In genomic region chr10:36344240-36344639, GRCh38 we compare ENCODE assay signal across 28 cellular contexts.
A peak's percentile ranks its signal among the peaks of the same experiment; 100 is the strongest.
DNase-seq lines count a peak whose midpoint lies in the region; FAIRE-seq and TF ChIP-seq lines count a peak whose summit lies in the region.
"Had no signal": no experiment of that assay in that cellular context is flagged by ENCODE, and none has a peak within 500 bp of the region (broad histone marks: within the 10 kb centered on the region; RNA-seq: fewer than 3 reads in every experiment).

No MANE protein-coding gene starts in this region.

- H3K9me3 ChIP-seq in mammary epithelial cell (replicated peaks; ENCODE audit: insufficient read depth, low read length): no peaks in the 10 kb centered on the region
- H3K9me3 ChIP-seq in mesenchymal stem cell (ENCODE audit: control insufficient read depth, low read length): no peaks in the 10 kb centered on the region
- no peaks in the 10 kb centered on the region for H3K9me3 ChIP-seq in A673 (ENCODE audit: low read depth, low read length, poor library complexity, severe bottlenecking)
- H3K9me3 ChIP-seq: stomach, upper lobe of right lung had no signal

- no peaks in the 10 kb centered on the region for H3K4me1 Mint-ChIP-seq in MCF 10A (ENCODE audit: insufficient read depth, unreplicated experiment)
- H3K4me1 Mint-ChIP-seq: activated CD4-positive, alpha-beta T cell treated with anti-CD3 and anti-CD28 coated beads, Interleukin-2, amount 10 ng/mL, durations not matched to agents 24 days and 14 days; activated CD8-positive, alpha-beta memory T cell treated with anti-CD3 and anti-CD28 coated beads, Interleukin-2, amount 10 ng/mL, durations not matched to agents 7 days and 5 days; nephron progenitor cell had no signal

- H2BK12ac ChIP-seq in mesenchymal stem cell (ENCODE audit: low read length in 2 of 2): no peak overlapping the region

- H3K4me3 ChIP-seq in mammary epithelial cell (replicated peaks in 1 of 3; ENCODE audit: insufficient read depth in 1 of 3, low read depth in 2 of 3, low read length in 3 of 3) (no peak overlapping the region), bronchial epithelial cell (ENCODE audit: low read depth, low read length) (no peak overlapping the region), mesenchymal stem cell (ENCODE audit: insufficient read depth in 1 of 2, low read depth in 1 of 2, low read length in 2 of 2) (no peak overlapping the region), A673 (ENCODE audit: low read depth, low read length, poor library complexity, severe bottlenecking) (no peak overlapping the region)
- H3K4me3 ChIP-seq: stomach, upper lobe of right lung had no signal

- H3K23ac ChIP-seq in mesenchymal stem cell (ENCODE audit: low read length in 2 of 2): no peak overlapping the region

- CTCF ChIA-PET in mammary epithelial cell (lab: Charles Lee; ENCODE audit: low non-redundant PET) (no interaction called here), MCF 10A (lab: Yijun Ruan, JAX) (interaction anchor here (0.6 to 0.7 kb wide), 2 partner anchors 22 to 302 kb away, joined by 3 read pairs; no protein-coding TSS in a partner anchor), A673 (lab: Charles Lee) (no interaction called here)

- peak overlapping the region; percentile 3 for H3K27ac ChIP-seq in mammary epithelial cell (ENCODE audit: insufficient read depth, low read depth, low read length)
- no peak overlapping the region for H3K27ac ChIP-seq in mesenchymal stem cell (ENCODE audit: low read length, poor library complexity, severe bottlenecking)
- H3K27ac ChIP-seq in A673 (ENCODE audit: low read depth, low read length, poor library complexity, severe bottlenecking): no peak overlapping the region
- H3K27ac ChIP-seq: 22Rv1, brain microvascular endothelial cell, stomach, upper lobe of right lung had no signal

- H3K9me3 Mint-ChIP-seq in MCF 10A (ENCODE audit: unreplicated experiment): no peaks in the 10 kb centered on the region

- H3K14ac ChIP-seq in mesenchymal stem cell (ENCODE audit: low read length in 2 of 2): no peak overlapping the region

- H4K91ac ChIP-seq in mesenchymal stem cell (ENCODE audit: low read length): no peak overlapping the region

- DNase-seq in mammary epithelial cell (peak; percentile 46), MCF 10A (ENCODE audit: unreplicated experiment) (no peak), bronchial epithelial cell (ENCODE audit: low read depth) (peak; percentile 35), mesenchymal stem cell (peak; percentile 19), dermis blood vessel endothelial cell (no peak), A673 (ENCODE audit: low spot score) (no peak), cerebellum (ENCODE audit: low spot score) (no peak)
- no peak for DNase-seq in effector CD8-positive, alpha-beta T cell (lab: John Stamatoyannopoulos, UW)
- DNase-seq: activated CD4-positive, alpha-beta T cell treated with anti-CD3 and anti-CD28 coated beads, Interleukin-2, amount 10 ng/mL, durations not matched to agents 24 days and 14 days; activated CD8-positive, alpha-beta memory T cell treated with anti-CD3 and anti-CD28 coated beads, Interleukin-2, amount 10 ng/mL, durations not matched to agents 7 days and 5 days; brain microvascular endothelial cell; C1 segment of cervical spinal cord; GDM1; mesendoderm; NCI-H1694 treated with DMSO at 0.1 percent for 48 hours; NCI-H748 treated with DMSO at 0.1 percent for 48 hours; nephron progenitor cell; SHP77 treated with DMSO at 0.1 percent for 48 hours; small intestine; stimulated activated CD4-positive, alpha-beta T cell treated with anti-CD3 and anti-CD28 coated beads, Interleukin-2, amount 100 ng/mL, for 48 hours; stomach; upper lobe of right lung had no signal

- in situ Hi-C loops in mammary epithelial cell (cut with MboI; ENCODE audit: low sequenced_read_pairs in 2 of 2): no loop called here

- intact Hi-C loops in mammary epithelial cell (cut with micrococcal nuclease): no loop called here
- intact Hi-C loops in MCF 10A (cut with micrococcal nuclease): no loop called here
- intact Hi-C loops in A673 (cut with micrococcal nuclease; ENCODE audit: unreplicated experiment): no loop called here

- H4K20me1 ChIP-seq in mammary epithelial cell (ENCODE audit: insufficient read depth, low read length): no peaks in the 10 kb centered on the region

- no peak overlapping the region for H3K4ac ChIP-seq in mesenchymal stem cell (ENCODE audit: low read depth in 1 of 2, low read length in 2 of 2)

- H3K36me3 ChIP-seq in mammary epithelial cell (ENCODE audit: insufficient read depth, low read length): no peaks in the 10 kb centered on the region
- H3K36me3 ChIP-seq in bronchial epithelial cell (ENCODE audit: control insufficient read depth, insufficient read depth, low read length): no peaks in the 10 kb centered on the region
- no peaks in the 10 kb centered on the region for H3K36me3 ChIP-seq in mesenchymal stem cell (ENCODE audit: control insufficient read depth in 1 of 2, insufficient read depth in 2 of 2, low read depth in 1 of 2, low read length in 2 of 2)
- no peaks in the 10 kb centered on the region for H3K36me3 ChIP-seq in A673 (ENCODE audit: insufficient read depth, low read length, poor library complexity, severe bottlenecking)
- H3K36me3 ChIP-seq: brain microvascular endothelial cell, stomach, upper lobe of right lung had no signal

- H3K27me3 Mint-ChIP-seq in MCF 10A (ENCODE audit: insufficient read depth, unreplicated experiment): no peaks in the 10 kb centered on the region
- H3K27me3 Mint-ChIP-seq: activated CD4-positive, alpha-beta T cell treated with anti-CD3 and anti-CD28 coated beads, Interleukin-2, amount 10 ng/mL, durations not matched to agents 24 days and 14 days; activated CD8-positive, alpha-beta memory T cell treated with anti-CD3 and anti-CD28 coated beads, Interleukin-2, amount 10 ng/mL, durations not matched to agents 7 days and 5 days; activated naive CD8-positive, alpha-beta T cell; dendritic cell treated with granulocyte-macrophage colony-stimulating factor and Interleukin-4, amounts not matched to agents 40 ng/mL and 50 ng/mL, for 4 days; progenitor cell of endocrine pancreas had no signal

- H3K79me2 ChIP-seq in mammary epithelial cell (ENCODE audit: insufficient read depth, low read length): no peaks in the 10 kb centered on the region

- dilution Hi-C loops in mammary epithelial cell (cut with HindIII; ENCODE audit: low sequenced_read_pairs): no loop called here

- BruUV-seq in mammary epithelial cell (replicated peaks; lab: Mats Ljungman, UMichigan) (no TSS peak), MCF 10A (replicated peaks; lab: Mats Ljungman, UMichigan) (no TSS peak), A673 (replicated peaks; lab: Mats Ljungman, UMichigan) (no TSS peak)

- H3K9ac ChIP-seq in mammary epithelial cell (ENCODE audit: insufficient read depth, low read length): no peak overlapping the region
- H3K9ac ChIP-seq in mesenchymal stem cell (ENCODE audit: low read length): peak overlapping the region; percentile 54

- POLR2A ChIA-PET in MCF 10A (lab: Yijun Ruan, JAX) (no interaction called here), A673 (lab: Charles Lee; ENCODE audit: low non-redundant PET) (no interaction called here)

- no peak for TF ChIP-seq CTCF in mammary epithelial cell (conservative IDR thresholded peaks at IDR 0.05 in 1 of 2, IDR thresholded peaks at IDR 0.05 in 1 of 2; ENCODE audit: extremely low read depth in 1 of 2, insufficient read depth in 1 of 2, low read depth in 1 of 2, low read length in 2 of 2)
- no peak for TF ChIP-seq CTCF in MCF 10A (IDR thresholded peaks at IDR 0.05; ENCODE audit: unreplicated experiment)
- no peak for TF ChIP-seq CTCF in bronchial epithelial cell (IDR thresholded peaks at IDR 0.05; ENCODE audit: insufficient read depth, low read length, severe bottlenecking)
- no peak for TF ChIP-seq CTCF in A673 (conservative IDR thresholded peaks at IDR 0.05; ENCODE audit: low read depth, low read length)

- H4K8ac ChIP-seq in mesenchymal stem cell (ENCODE audit: low read length): no peak overlapping the region

- no peak overlapping the region for H3K18ac ChIP-seq in mesenchymal stem cell (ENCODE audit: low read depth in 1 of 2, low read length in 2 of 2)

- H2BK120ac ChIP-seq in mesenchymal stem cell (ENCODE audit: low read depth, low read length): no peak overlapping the region

- H2BK15ac ChIP-seq in mesenchymal stem cell (ENCODE audit: low read depth, poor library complexity, severe bottlenecking): no peak overlapping the region

- H2AFZ ChIP-seq in mammary epithelial cell (ENCODE audit: low read depth, low read length) (peak overlapping the region; percentile 66), mesenchymal stem cell (ENCODE audit: low read depth, low read length) (no peak overlapping the region)

- H3K4me3 Mint-ChIP-seq in MCF 10A (ENCODE audit: unreplicated experiment): no peak overlapping the region
- H3K4me3 Mint-ChIP-seq: activated CD4-positive, alpha-beta T cell treated with anti-CD3 and anti-CD28 coated beads, Interleukin-2, amount 10 ng/mL, durations not matched to agents 24 days and 14 days; activated CD8-positive, alpha-beta memory T cell treated with anti-CD3 and anti-CD28 coated beads, Interleukin-2, amount 10 ng/mL, durations not matched to agents 7 days and 5 days; activated naive CD8-positive, alpha-beta T cell; activated T-helper 1 cell treated with anti-CD3 and anti-CD28 coated beads, Interleukin-12 subunit alpha, Interleukin-12 subunit beta, Interleukin-2, Interleukin-4 antibody, amounts not matched to agents 30 ng/mL and 10 ng/mL and 1 ng/mL, durations not matched to agents 14 hours and 24 hours and 36 hours; dendritic cell treated with granulocyte-macrophage colony-stimulating factor and Interleukin-4, amounts not matched to agents 40 ng/mL and 50 ng/mL, for 4 days; nephron progenitor cell had no signal

- H3K4me1 ChIP-seq in mammary epithelial cell (ENCODE audit: insufficient read depth, low read length) (peaks cover 12% of the 10 kb centered on the region), mesenchymal stem cell (ENCODE audit: control insufficient read depth, insufficient read depth, low read depth, low read length) (no peaks in the 10 kb centered on the region), A673 (ENCODE audit: insufficient read depth, low read length, poor library complexity, severe bottlenecking) (no peaks in the 10 kb centered on the region)
- H3K4me1 ChIP-seq: upper lobe of right lung had no signal

- H2AK5ac ChIP-seq in mesenchymal stem cell (ENCODE audit: low read length, severe bottlenecking): no peak overlapping the region

- WGBS in mammary epithelial cell (ENCODE audit: low coverage, missing lambda C conversion rate): 28% methylated on average over 2 of the region's 2 CpGs
- 76% methylated on average over 2 of the region's 2 CpGs for WGBS in mesenchymal stem cell

- no peaks in the 10 kb centered on the region for H3K36me3 Mint-ChIP-seq in MCF 10A (ENCODE audit: insufficient read depth, unreplicated experiment)
- H3K36me3 Mint-ChIP-seq: activated CD8-positive, alpha-beta memory T cell treated with anti-CD3 and anti-CD28 coated beads, Interleukin-2, amount 10 ng/mL, durations not matched to agents 7 days and 5 days; activated naive CD8-positive, alpha-beta T cell had no signal

- H3K79me1 ChIP-seq in mesenchymal stem cell (replicated peaks; ENCODE audit: low read length, poor library complexity, severe bottlenecking): no peaks in the 10 kb centered on the region

- H3K27me3 ChIP-seq in mammary epithelial cell (ENCODE audit: insufficient read depth, low read length): no peaks in the 10 kb centered on the region
- no peaks in the 10 kb centered on the region for H3K27me3 ChIP-seq in bronchial epithelial cell (ENCODE audit: control insufficient read depth, insufficient read depth, low read length)
- no peaks in the 10 kb centered on the region for H3K27me3 ChIP-seq in mesenchymal stem cell (ENCODE audit: control insufficient read depth in 1 of 2, insufficient read depth in 1 of 2, low read length in 2 of 2)
- no peaks in the 10 kb centered on the region for H3K27me3 ChIP-seq in A673 (replicated peaks; ENCODE audit: insufficient read depth, low read depth, low read length, poor library complexity)
- H3K27me3 ChIP-seq: brain microvascular endothelial cell, stomach, upper lobe of right lung had no signal

- no peak overlapping the region for H2BK5ac ChIP-seq in mesenchymal stem cell (ENCODE audit: low read depth, low read length, poor library complexity, severe bottlenecking)

- H3K4me2 ChIP-seq in mammary epithelial cell (ENCODE audit: insufficient read depth, low read depth, low read length) (no peak overlapping the region), mesenchymal stem cell (ENCODE audit: low read length, poor library complexity, severe bottlenecking) (no peak overlapping the region)

- no peak overlapping the region for H3K27ac Mint-ChIP-seq in MCF 10A (ENCODE audit: low read depth, unreplicated experiment)
- H3K27ac Mint-ChIP-seq: activated CD4-positive, alpha-beta T cell treated with anti-CD3 and anti-CD28 coated beads, Interleukin-2, amount 10 ng/mL, durations not matched to agents 24 days and 14 days; activated CD8-positive, alpha-beta memory T cell treated with anti-CD3 and anti-CD28 coated beads, Interleukin-2, amount 10 ng/mL, durations not matched to agents 7 days and 5 days; activated naive CD8-positive, alpha-beta T cell; activated T-helper 1 cell treated with anti-CD3 and anti-CD28 coated beads, Interleukin-12 subunit alpha, Interleukin-12 subunit beta, Interleukin-2, Interleukin-4 antibody, amounts not matched to agents 30 ng/mL and 10 ng/mL and 1 ng/mL, durations not matched to agents 14 hours and 24 hours and 36 hours; dendritic cell treated with granulocyte-macrophage colony-stimulating factor and Interleukin-4, amounts not matched to agents 40 ng/mL and 50 ng/mL, for 4 days; nephron progenitor cell; progenitor cell of endocrine pancreas had no signal

- FAIRE-seq in bronchial epithelial cell (lab: Jason Lieb, UNC): no peak
- FAIRE-seq: HepG2, small intestine had no signal

Comparison
In these comparisons a context has a peak if more than half of its experiments do, and no peak if none do; other contexts are left out.
1. DNase-seq: peak in mammary epithelial cell (single experiment), bronchial epithelial cell (single experiment) and mesenchymal stem cell (single experiment); none in MCF 10A (single experiment), dermis blood vessel endothelial cell (single experiment), effector CD8-positive, alpha-beta T cell (single experiment), A673 (single experiment) and cerebellum (single experiment).